ENCODE assay signal across 11 cellular contexts in genomic region chr3:172355836-172356235, GRCh38.
DNase-seq lines count a peak whose midpoint lies in the region; ATAC-seq and TF ChIP-seq lines count a peak whose summit lies in the region.
"Had no signal": no experiment of that assay in that cellular context is flagged by ENCODE, and none has a peak within 500 bp of the region (broad histone marks: within the 10 kb centered on the region; RNA-seq: fewer than 3 reads in every experiment).

No MANE protein-coding gene starts in this region.

- no peak overlapping the region for H2AFZ ChIP-seq in OCI-LY7 (ENCODE audit: low read length)

- H3K4me3 ChIP-seq in OCI-LY7 (ENCODE audit: low read depth, low read length, poor library complexity, severe bottlenecking), result no peak overlapping the region
- H3K4me3 ChIP-seq: adrenal gland had no signal

- H3K27ac Mint-ChIP-seq in neural crest cell (ENCODE audit: unreplicated experiment), result peak overlapping the region; percentile 52
- H3K27ac Mint-ChIP-seq in immature natural killer cell, result peak overlapping the region in 2 of 6 donors; percentile 13 to 65

- H3K4me1 ChIP-seq in OCI-LY7 (ENCODE audit: insufficient read depth, low read length, poor library complexity, severe bottlenecking), result no peaks in the 10 kb centered on the region

- CTCF ChIA-PET in OCI-LY7 (lab: Charles Lee; ENCODE audit: unreplicated experiment), result no interaction called here

- no peak overlapping the region for H3K4me2 ChIP-seq in OCI-LY7 (ENCODE audit: low read length)

- intact Hi-C loops in OCI-LY7 (cut with micrococcal nuclease; ENCODE audit: unreplicated experiment), result no loop called here

- H3K4me3 Mint-ChIP-seq in neural crest cell (no peak overlapping the region), immature natural killer cell (no peak overlapping the region)

- H3K9me3 Mint-ChIP-seq in neural crest cell, result no peaks in the 10 kb centered on the region
- no peaks in the 10 kb centered on the region for H3K9me3 Mint-ChIP-seq in immature natural killer cell

- H3K36me3 Mint-ChIP-seq in neural crest cell (ENCODE audit: low read depth), result peaks cover 18% of the 10 kb centered on the region
- peaks cover 5 to 49% (median 28%) of the 10 kb centered on the region in 3 donors for H3K36me3 Mint-ChIP-seq in immature natural killer cell

- peak; percentile 80 for DNase-seq in EL
- peak; percentile 18 for DNase-seq in NCI-H2196 treated with DMSO at 0.1 percent for 48 hours (lab: John Stamatoyannopoulos, UW; ENCODE audit: unreplicated experiment)
- peak; percentile 86 for DNase-seq in dermis blood vessel endothelial cell
- no peak for DNase-seq in neural crest cell (ENCODE audit: low read depth, low spot score)
- DNase-seq in OCI-LY7 (ENCODE audit: low spot score), result no peak
- no peak for DNase-seq in immature natural killer cell
- DNase-seq in GM10266 (ENCODE audit: extremely low spot score), result no peak
- DNase-seq: left cardiac atrium, MV-4-11 had no signal

- no peak for ATAC-seq in GM21367 (IDR thresholded peaks at IDR 0.05; ENCODE audit: unreplicated experiment)

- POLR2A ChIA-PET in OCI-LY7 (lab: Charles Lee), result no interaction called here

- no peaks in the 10 kb centered on the region for H4K20me1 ChIP-seq in OCI-LY7 (ENCODE audit: insufficient read depth, low read length)

- no peaks in the 10 kb centered on the region for H3K27me3 Mint-ChIP-seq in neural crest cell (ENCODE audit: low read depth)
- H3K27me3 Mint-ChIP-seq in immature natural killer cell (ENCODE audit: low read depth in 3 of 3), result peaks cover 0 to 5% (median 2%) of the 10 kb centered on the region in 3 donors

- H3K27ac ChIP-seq in OCI-LY7 (ENCODE audit: low read depth, low read length, poor library complexity, severe bottlenecking), result no peak overlapping the region

- peaks cover 8% of the 10 kb centered on the region; the same call in 1 of the 2 replicates for H3K36me3 ChIP-seq in OCI-LY7 (ENCODE audit: insufficient read depth, low read length)

- H3K79me2 ChIP-seq in OCI-LY7 (ENCODE audit: insufficient read depth, low read depth, low read length), result no peaks in the 10 kb centered on the region

- no peaks in the 10 kb centered on the region for H3K9me3 ChIP-seq in OCI-LY7 (ENCODE audit: low read length)
- H3K9me3 ChIP-seq: adrenal gland had no signal

- no peaks in the 10 kb centered on the region for H3K9me2 ChIP-seq in OCI-LY7 (ENCODE audit: insufficient read depth, low read length)

- no TSS peak for BruUV-seq in OCI-LY7 (replicated peaks; lab: Mats Ljungman, UMichigan)

- H3K4me1 Mint-ChIP-seq in neural crest cell (no peaks in the 10 kb centered on the region), immature natural killer cell (peaks cover 26 to 43% of the 10 kb centered on the region in 2 donors)

- TF ChIP-seq CTCF in neural crest cell (conservative IDR thresholded peaks at IDR 0.05), result no peak
- TF ChIP-seq CTCF in OCI-LY7 (conservative IDR thresholded peaks at IDR 0.05; ENCODE audit: low read length), result no peak
- no peak for TF ChIP-seq CTCF in GM10266 (IDR thresholded peaks at IDR 0.05; ENCODE audit: control insufficient read depth, insufficient read depth, low read depth, missing control alignments)

Comparison
In these comparisons a context has a peak if more than half of its experiments do, and no peak if none do; other contexts are left out.
1. DNase-seq: peak in EL (single experiment), NCI-H2196 treated with DMSO at 0.1 percent for 48 hours (single experiment) and dermis blood vessel endothelial cell (single experiment); none in neural crest cell (single experiment), OCI-LY7 (single experiment), immature natural killer cell (0 of 3) and GM10266 (single experiment).